Comparison of ENCODE assay signal across 21 cellular contexts in the genomic region with DNA sequence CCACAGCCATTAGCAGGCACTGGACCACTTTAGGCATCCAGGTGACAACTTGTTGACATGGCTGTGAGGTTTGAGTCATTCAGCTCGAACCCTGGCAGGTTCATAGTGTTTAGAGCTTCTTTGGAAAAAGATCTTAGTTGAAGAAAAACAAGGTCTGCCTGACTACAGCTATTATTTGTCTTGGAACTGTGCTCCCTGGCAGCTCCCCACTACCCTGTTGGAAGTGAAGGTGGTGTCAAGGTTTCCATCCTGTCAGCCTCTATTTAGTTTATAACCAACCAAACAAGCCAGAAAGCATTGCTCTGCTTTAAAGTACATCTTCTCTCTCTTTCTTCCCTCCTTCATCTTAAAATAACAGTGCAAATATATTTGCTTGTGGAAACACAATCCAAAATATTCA. TPM values are rescaled to one million over a fixed set of nuclear protein-coding genes. Genes with fewer than 3 reads are reported as not detected.
DNase-seq lines count a peak whose midpoint lies in the region; ATAC-seq and TF ChIP-seq lines count a peak whose summit lies in the region.
"Had no signal": no experiment of that assay in that cellular context is flagged by ENCODE, and none has a peak within 500 bp of the region (broad histone marks: within the 10 kb centered on the region; RNA-seq: fewer than 3 reads in every experiment).

No MANE protein-coding gene starts in this region.

- DNase-seq in Right ventricle myocardium superior = no peak
- no peak for DNase-seq in cardiac septum (ENCODE audit: low spot score)
- no peak for DNase-seq in ascending aorta (ENCODE audit: low spot score in 2 of 2)
- no peak for DNase-seq in immature natural killer cell
- DNase-seq in aorta = no peak
- no peak for DNase-seq in osteocyte (ENCODE audit: extremely low spot score, unreplicated experiment)
- no peak for DNase-seq in activated T-helper 2 cell treated with anti-CD3 and anti-CD28 coated beads, Interferon-gamma antibody, Interleukin-2, Interleukin-4, amounts not matched to agents 10 μg/mL and 5 μg/mL and 100 μg/mL, durations not matched to agents 14 hours and 24 hours and 36 hours (ENCODE audit: low spot score)
- DNase-seq in DMS153 (lab: John Stamatoyannopoulos, UW) = no peak
- DNase-seq: activated CD4-positive, alpha-beta T cell treated with anti-CD3 and anti-CD28 coated beads for 4 hours; activated CD8-positive, alpha-beta memory T cell treated with anti-CD3 and anti-CD28 coated beads, Interleukin-2, amount 50 U/mL, for 48 hours; activated naive CD4-positive, alpha-beta T cell treated with anti-CD3 and anti-CD28 coated beads for 36 hours; GDM1; kidney; naive B cell; NCI-H1436 treated with DMSO at 0.1 percent for 48 hours; NCI-H526 treated with DMSO at 0.1 percent for 48 hours; sigmoid colon had no signal

- H3K4me3 Mint-ChIP-seq in immature natural killer cell (no peak overlapping the region), osteocyte (ENCODE audit: unreplicated experiment) (no peak overlapping the region)
- H3K4me3 Mint-ChIP-seq in activated T-helper 2 cell treated with anti-CD3 and anti-CD28 coated beads, Interferon-gamma antibody, Interleukin-2, Interleukin-4, amounts not matched to agents 10 μg/mL and 5 μg/mL and 100 μg/mL, durations not matched to agents 14 hours and 24 hours and 36 hours (ENCODE audit: low read depth) = no peak overlapping the region
- H3K4me3 Mint-ChIP-seq: activated naive CD4-positive, alpha-beta T cell treated with anti-CD3 and anti-CD28 coated beads for 36 hours; IgD-negative memory B cell; naive B cell had no signal

- H3K4me1 ChIP-seq in ascending aorta = peaks cover 0 to 14% of the 10 kb centered on the region in 2 donors
- H3K4me1 ChIP-seq in aorta (ENCODE audit: control insufficient read depth in 1 of 2, insufficient read depth in 2 of 2, low read length in 2 of 2) = peaks cover 2 to 7% of the 10 kb centered on the region in 2 donors

- H3K36me3 Mint-ChIP-seq in immature natural killer cell (peaks cover 18 to 48% (median 31%) of the 10 kb centered on the region in 3 donors), osteocyte (ENCODE audit: unreplicated experiment) (no peaks in the 10 kb centered on the region)
- peaks cover 53% of the 10 kb centered on the region for H3K36me3 Mint-ChIP-seq in activated T-helper 2 cell treated with anti-CD3 and anti-CD28 coated beads, Interferon-gamma antibody, Interleukin-2, Interleukin-4, amounts not matched to agents 10 μg/mL and 5 μg/mL and 100 μg/mL, durations not matched to agents 14 hours and 24 hours and 36 hours (ENCODE audit: low read depth)

- ATAC-seq in Right ventricle myocardium superior (ENCODE audit: poor library complexity) (peak; percentile 20), aorta (ENCODE audit: low FRiP score) (peak; percentile 63)
- ATAC-seq: gastroesophageal sphincter had no signal

- H3K4me1 Mint-ChIP-seq in immature natural killer cell (peaks cover 42 to 80% of the 10 kb centered on the region in 2 donors), osteocyte (ENCODE audit: unreplicated experiment) (peaks cover 41% of the 10 kb centered on the region)
- peaks cover 28% of the 10 kb centered on the region for H3K4me1 Mint-ChIP-seq in activated T-helper 2 cell treated with anti-CD3 and anti-CD28 coated beads, Interferon-gamma antibody, Interleukin-2, Interleukin-4, amounts not matched to agents 10 μg/mL and 5 μg/mL and 100 μg/mL, durations not matched to agents 14 hours and 24 hours and 36 hours (ENCODE audit: low read depth)

- H3K27ac ChIP-seq in ascending aorta (peak overlapping the region; percentile 32 to 64), aorta (ENCODE audit: low read depth in 1 of 2, low read length in 2 of 2) (no peak overlapping the region)
- H3K27ac ChIP-seq: GM23248, sigmoid colon had no signal

- H3K36me3 ChIP-seq in ascending aorta (no peaks in the 10 kb centered on the region), aorta (ENCODE audit: control insufficient read depth in 1 of 2, insufficient read depth in 2 of 2, low read length in 1 of 2) (peaks cover 0 to 2% of the 10 kb centered on the region in 2 donors)
- H3K36me3 ChIP-seq: ovary had no signal

- H3K9me3 ChIP-seq in ascending aorta (no peaks in the 10 kb centered on the region), aorta (ENCODE audit: control insufficient read depth, low read length) (no peaks in the 10 kb centered on the region)
- H3K9me3 ChIP-seq: gastroesophageal sphincter, ovary, sigmoid colon had no signal

- H3K27me3 ChIP-seq in ascending aorta (no peaks in the 10 kb centered on the region), aorta (ENCODE audit: control insufficient read depth in 1 of 2, insufficient read depth in 2 of 2, low read length in 1 of 2) (no peaks in the 10 kb centered on the region)
- H3K27me3 ChIP-seq: gastroesophageal sphincter, ovary, sigmoid colon had no signal

- intact Hi-C loops in Right ventricle myocardium superior (cut with DNase I) (no loop called here), cardiac septum (cut with DNase I) (no loop called here), ascending aorta (cut with DNase I) (loop anchor here (2.0 to 5.0 kb wide), 3 partner anchors 40 to 220 kb away; partner anchors contain the start of gene KAT2B), aorta (cut with DNase I) (no loop called here)
- intact Hi-C loops in activated T-helper 2 cell treated with anti-CD3 and anti-CD28 coated beads, Interferon-gamma antibody, Interleukin-2, Interleukin-4, amounts not matched to agents 10 μg/mL and 5 μg/mL and 100 μg/mL, durations not matched to agents 14 hours and 24 hours and 36 hours (cut with micrococcal nuclease) = no loop called here

- WGBS in aorta, 2 donors = 0 to 12% methylated on average over 1 of the region's 1 CpG

- H3K9me3 Mint-ChIP-seq in immature natural killer cell (peaks cover 0 to 1% (median 0%) of the 10 kb centered on the region in 6 donors), osteocyte (ENCODE audit: unreplicated experiment) (no peaks in the 10 kb centered on the region)
- no peaks in the 10 kb centered on the region for H3K9me3 Mint-ChIP-seq in activated T-helper 2 cell treated with anti-CD3 and anti-CD28 coated beads, Interferon-gamma antibody, Interleukin-2, Interleukin-4, amounts not matched to agents 10 μg/mL and 5 μg/mL and 100 μg/mL, durations not matched to agents 14 hours and 24 hours and 36 hours
- H3K9me3 Mint-ChIP-seq: activated naive CD4-positive, alpha-beta T cell treated with anti-CD3 and anti-CD28 coated beads for 36 hours; IgD-negative memory B cell had no signal

- no peak overlapping the region for H3K4me3 ChIP-seq in ascending aorta
- no peak overlapping the region for H3K4me3 ChIP-seq in aorta (ENCODE audit: low read length in 2 of 2)
- H3K4me3 ChIP-seq: gastroesophageal sphincter, GM23248, ovary, sigmoid colon had no signal

- H3K27ac Mint-ChIP-seq in immature natural killer cell = peak overlapping the region in 5 of 6 donors; percentile 13 to 66 (median 41)
- H3K27ac Mint-ChIP-seq in osteocyte (ENCODE audit: unreplicated experiment) = no peak overlapping the region
- H3K27ac Mint-ChIP-seq in activated T-helper 2 cell treated with anti-CD3 and anti-CD28 coated beads, Interferon-gamma antibody, Interleukin-2, Interleukin-4, amounts not matched to agents 10 μg/mL and 5 μg/mL and 100 μg/mL, durations not matched to agents 14 hours and 24 hours and 36 hours = no peak overlapping the region
- H3K27ac Mint-ChIP-seq: activated naive CD4-positive, alpha-beta T cell treated with anti-CD3 and anti-CD28 coated beads for 36 hours had no signal

- peaks cover 0 to 2% (median 2%) of the 10 kb centered on the region in 3 donors for H3K27me3 Mint-ChIP-seq in immature natural killer cell (ENCODE audit: low read depth in 3 of 3)
- no peaks in the 10 kb centered on the region for H3K27me3 Mint-ChIP-seq in osteocyte (ENCODE audit: unreplicated experiment)
- no peaks in the 10 kb centered on the region for H3K27me3 Mint-ChIP-seq in activated T-helper 2 cell treated with anti-CD3 and anti-CD28 coated beads, Interferon-gamma antibody, Interleukin-2, Interleukin-4, amounts not matched to agents 10 μg/mL and 5 μg/mL and 100 μg/mL, durations not matched to agents 14 hours and 24 hours and 36 hours (ENCODE audit: low read depth)
- H3K27me3 Mint-ChIP-seq: IgD-negative memory B cell, naive B cell had no signal

- no peak for TF ChIP-seq CTCF in ascending aorta (IDR thresholded peaks at IDR 0.05)
- no peak for TF ChIP-seq CTCF in osteocyte (IDR thresholded peaks at IDR 0.05)

RNA-seq across cellular contexts. Expression of gene KAT2B, which starts 56.8 kb away (rescaled TPM):
- total RNA-seq in Right ventricle myocardium superior (117 TPM), cardiac septum (51.3 TPM), ascending aorta (10.5 TPM), aorta (10 to 100 TPM; 44.1 to 54.2 TPM), osteocyte (15.7 and 16.4 TPM in 2 replicates)
- polyA plus RNA-seq in immature natural killer cell (10 to 100 TPM in 1 of 3 donors, 1 to 10 TPM in 2; 2.5 to 12.0 (median 5.8) TPM), aorta (10 to 100 TPM; 20.6 to 27.4 TPM)
- 10.9 and 12.1 TPM in 2 replicates for total RNA-seq in activated T-helper 2 cell treated with anti-CD3 and anti-CD28 coated beads, Interferon-gamma antibody, Interleukin-2, Interleukin-4, amounts not matched to agents 10 μg/mL and 5 μg/mL and 100 μg/mL, durations not matched to agents 14 hours and 24 hours and 36 hours

Comparison
In these comparisons a context has a peak if more than half of its experiments do, and no peak if none do; other contexts are left out.
1. H3K27ac ChIP-seq: peak in ascending aorta (2 of 2); none in aorta (0 of 2).
2. H3K27ac Mint-ChIP-seq: peak in immature natural killer cell (5 of 6); none in osteocyte (single experiment) and activated T-helper 2 cell treated with anti-CD3 and anti-CD28 coated beads, Interferon-gamma antibody, Interleukin-2, Interleukin-4, amounts not matched to agents 10 μg/mL and 5 μg/mL and 100 μg/mL, durations not matched to agents 14 hours and 24 hours and 36 hours (single experiment).